ENCODE assay signal across 1 cellular context in genomic region chr16:67551972-67552371, GRCh38.
TF ChIP-seq lines count a peak whose summit lies in the region.

No MANE protein-coding gene starts in this region.

TF ChIP-seq in HEK293, 187 proteins besides CTCF, POLR2A, EP300 and RAD21 (continued from another document):
- no peak for TF ChIP-seq ZNF280D (tag by site-specific recombination; IDR thresholded peaks at IDR 0.05)
- TF ChIP-seq ZNF266 (tag by site-specific recombination; IDR thresholded peaks at IDR 0.05; ENCODE audit: low read depth): no peak
- TF ChIP-seq HOXA7 (CRISPR knock-in tag; IDR thresholded peaks at IDR 0.05; ENCODE audit: borderline replicate concordance): no peak
- TF ChIP-seq ZNF768 (tag by site-specific recombination; IDR thresholded peaks at IDR 0.05): no peak
- no peak for TF ChIP-seq ZNF677 (tag by site-specific recombination; IDR thresholded peaks at IDR 0.05)
